In genomic region chr3:197750396-197750831, GRCh38 we compare ENCODE assay signal across 8 cellular contexts. TPM values are rescaled to one million over a fixed set of nuclear protein-coding genes. Genes with fewer than 3 reads are reported as not detected.
DNase-seq lines count a peak whose midpoint lies in the region; ATAC-seq and TF ChIP-seq lines count a peak whose summit lies in the region.

No MANE protein-coding gene starts in this region.

- H3K36me3 Mint-ChIP-seq in Caco-2 (ENCODE audit: insufficient read depth, unreplicated experiment): no peaks in the 10 kb centered on the region

- H3K9me3 ChIP-seq in Caco-2 (no peaks in the 10 kb centered on the region), HUES64 (ENCODE audit: insufficient read depth, low read depth, low read length) (no peaks in the 10 kb centered on the region), heart left ventricle (no peaks in the 10 kb centered on the region), parathyroid adenoma (ENCODE audit: control insufficient read depth, low read length) (no peaks in the 10 kb centered on the region)

- H3K4me1 ChIP-seq in Caco-2 (peaks cover 13% of the 10 kb centered on the region), HUES64 (ENCODE audit: insufficient read depth, low read length) (no peaks in the 10 kb centered on the region; the same call in 1 of the 2 replicates), heart left ventricle (peaks cover 11 to 70% (median 40%) of the 10 kb centered on the region in 12 donors), parathyroid adenoma (no peaks in the 10 kb centered on the region), urinary bladder (ENCODE audit: insufficient read depth) (no peaks in the 10 kb centered on the region)

- H3K9ac ChIP-seq in HUES64 (ENCODE audit: low read depth, low read length): peak overlapping the region; percentile 58
- peak overlapping the region; percentile 22 for H3K9ac ChIP-seq in parathyroid adenoma

- H3K4me3 Mint-ChIP-seq in Caco-2 (ENCODE audit: unreplicated experiment): peak overlapping the region; percentile 91

- H3K27me3 Mint-ChIP-seq in Caco-2 (ENCODE audit: insufficient read depth, unreplicated experiment): no peaks in the 10 kb centered on the region

- WGBS in HUES64: under 1% methylated on average over 43 of the region's 43 CpGs
- WGBS in adipose tissue, 3 donors: 0 to 1% (median 1%) methylated on average over 33 to 43 of the region's 43 CpGs
- WGBS in heart left ventricle, 4 donors: 0 to 1% (median 0%) methylated on average over 38 to 43 of the region's 43 CpGs
- WGBS in urinary bladder: under 1% methylated on average over 43 of the region's 43 CpGs

- intact Hi-C loops in Caco-2 (cut with micrococcal nuclease; ENCODE audit: unreplicated experiment) (no loop called here), heart left ventricle (cut with DNase I) (loop anchor here in 4 of 10 donors (2.0 to 5.0 kb wide), 3 partner anchors 37 to 40 kb away; partner anchors contain the start of gene LRCH3 (in 2 of the 4))

- peak overlapping the region; percentile 92 for H2AFZ ChIP-seq in parathyroid adenoma

- peak overlapping the region; percentile 49 for H3K27ac Mint-ChIP-seq in Caco-2 (ENCODE audit: unreplicated experiment)

- TF ChIP-seq POLR2A in heart left ventricle (IDR thresholded peaks at IDR 0.05): no peak

- H3K79me2 ChIP-seq in parathyroid adenoma: peaks cover 18% of the 10 kb centered on the region

- no peak for TF ChIP-seq CTCF in Caco-2 (IDR thresholded peaks at IDR 0.05; ENCODE audit: insufficient read depth in 1 of 2, low read depth in 1 of 2, low read length in 1 of 2, severe bottlenecking in 1 of 2, unreplicated experiment in 1 of 2)
- peak in 3 of 12 donors; percentile 8 to 29 (median 22) for TF ChIP-seq CTCF in heart left ventricle (IDR thresholded peaks at IDR 0.05)
- TF ChIP-seq CTCF in parathyroid adenoma (IDR thresholded peaks at IDR 0.05): no peak

- ATAC-seq in GM21367 (IDR thresholded peaks at IDR 0.05; ENCODE audit: unreplicated experiment) (peak; percentile 41), SK-N-SH treated with all-trans-retinoic acid at 6 μM for 48 hours (peak; percentile 77), heart left ventricle (peak; percentile 57 to 71 (median 68))

- peak; percentile 43 to 53 for DNase-seq in Caco-2
- peak; percentile 59 to 87 (median 73) for DNase-seq in heart left ventricle

- H3K4me3 ChIP-seq in Caco-2 (ENCODE audit: low read depth, low read length) (peak overlapping the region; percentile 85), HUES64 (ENCODE audit: low read length) (peak overlapping the region; percentile 70), heart left ventricle (peak overlapping the region; percentile 68 to 98 (median 86)), parathyroid adenoma (ENCODE audit: low read depth, low read length) (peak overlapping the region; percentile 86), urinary bladder (ENCODE audit: low read depth, low read length) (peak overlapping the region; percentile 87)

- H3K4me1 Mint-ChIP-seq in Caco-2 (ENCODE audit: low read depth, unreplicated experiment): peaks cover 6% of the 10 kb centered on the region

- no peaks in the 10 kb centered on the region for H3K36me3 ChIP-seq in Caco-2 (ENCODE audit: control insufficient read depth, insufficient read depth, low read length)
- no peaks in the 10 kb centered on the region for H3K36me3 ChIP-seq in HUES64 (ENCODE audit: insufficient read depth, low read length)
- H3K36me3 ChIP-seq in heart left ventricle: no peaks in the 10 kb centered on the region
- H3K36me3 ChIP-seq in parathyroid adenoma (ENCODE audit: control insufficient read depth, insufficient read depth, low read length): no peaks in the 10 kb centered on the region
- H3K36me3 ChIP-seq in urinary bladder (ENCODE audit: insufficient read depth): no peaks in the 10 kb centered on the region

- POLR2A ChIA-PET in Caco-2 (lab: Charles Lee): no interaction called here

- no peak overlapping the region for H3K27ac ChIP-seq in HUES64 (ENCODE audit: low read depth, low read length)
- H3K27ac ChIP-seq in adipose tissue (ENCODE audit: low read depth, low read length): peak overlapping the region; percentile 93
- H3K27ac ChIP-seq in heart left ventricle: peak overlapping the region; percentile 95 to 99 (median 96)
- peak overlapping the region; percentile 91 for H3K27ac ChIP-seq in parathyroid adenoma
- peak overlapping the region; percentile 87 for H3K27ac ChIP-seq in urinary bladder (ENCODE audit: low read depth)

- H3K27me3 ChIP-seq in Caco-2 (replicated peaks; ENCODE audit: control insufficient read depth, insufficient read depth, low read length): no peaks in the 10 kb centered on the region
- H3K27me3 ChIP-seq in HUES64 (ENCODE audit: insufficient read depth, low read length): peaks cover 50% of the 10 kb centered on the region
- H3K27me3 ChIP-seq in heart left ventricle: no peaks in the 10 kb centered on the region
- no peaks in the 10 kb centered on the region for H3K27me3 ChIP-seq in parathyroid adenoma (ENCODE audit: control insufficient read depth, insufficient read depth, low read length)

- BruUV-seq in Caco-2 (replicated peaks; lab: Mats Ljungman, UMichigan): no TSS peak

- CTCF ChIA-PET in Caco-2 (lab: Charles Lee): interaction anchor here (0.6 to 0.7 kb wide), 3 partner anchors 38 to 1695 kb away, joined by 3 to 8 read pairs (median 4); no protein-coding TSS in a partner anchor

- H3K9me3 Mint-ChIP-seq in Caco-2 (ENCODE audit: unreplicated experiment): no peaks in the 10 kb centered on the region

- peak overlapping the region; percentile 99 for H3K4me2 ChIP-seq in parathyroid adenoma (ENCODE audit: low read length)

TF ChIP-seq in SK-N-SH treated with all-trans-retinoic acid at 6 μM for 48 hours, 23 proteins besides CTCF, POLR2A, EP300 and RAD21 (continues in another document):
- TF ChIP-seq PPARA (CRISPR knock-in tag; IDR thresholded peaks at IDR 0.05; ENCODE audit: borderline replicate concordance) (no peak), CREB5 (CRISPR knock-in tag; IDR thresholded peaks at IDR 0.05; ENCODE audit: low read depth) (no peak), GLIS3 (CRISPR knock-in tag; IDR thresholded peaks at IDR 0.05) (no peak), ARNTL (CRISPR knock-in tag; IDR thresholded peaks at IDR 0.05; ENCODE audit: borderline replicate concordance, low read depth) (no peak), ZC3H10 (CRISPR knock-in tag; IDR thresholded peaks at IDR 0.05) (no peak), CSDC2 (CRISPR knock-in tag; IDR thresholded peaks at IDR 0.05) (no peak), CSRNP3 (CRISPR knock-in tag; IDR thresholded peaks at IDR 0.05) (no peak), ZNF70 (CRISPR knock-in tag; IDR thresholded peaks at IDR 0.05) (no peak)

RNA-seq across cellular contexts. Expression of gene FYTTD1, which starts 0.7 kb away (rescaled TPM):
- 39.5 and 41.6 TPM in 2 replicates for total RNA-seq in Caco-2 (2022)
- 12.8 TPM for polyA plus RNA-seq in HUES64 (2013, experiment 1 of 2)
- 22.6 TPM for polyA plus RNA-seq in HUES64 (2013, experiment 2 of 2)
- 10 to 100 TPM; 14.0 to 31.7 (median 20.2) TPM for polyA plus RNA-seq in adipose tissue
- 10 to 100 TPM; 49.1 to 93.6 (median 76.3) TPM for total RNA-seq in heart left ventricle
- 10 to 100 TPM; 19.0 to 44.9 TPM for polyA plus RNA-seq in heart left ventricle
- total RNA-seq in urinary bladder: 56.4 TPM
- 36.5 TPM for polyA plus RNA-seq in urinary bladder

RNA-seq across cellular contexts. Expression of gene RUBCN, which starts 13.7 kb away (rescaled TPM):
- total RNA-seq in Caco-2 (2022) (10.6 and 14.5 TPM in 2 replicates), heart left ventricle (10 to 100 TPM; 22.9 to 53.4 (median 36.9) TPM), urinary bladder (7.9 TPM)
- 7.9 TPM for polyA plus RNA-seq in HUES64 (2013, experiment 1 of 2)
- polyA plus RNA-seq in HUES64 (2013, experiment 2 of 2): 8.5 TPM
- polyA plus RNA-seq in adipose tissue (1 to 10 TPM; 6.6 to 8.9 (median 7.8) TPM), heart left ventricle (10 to 100 TPM; 14.9 to 38.5 TPM), urinary bladder (14.6 TPM)

RNA-seq across cellular contexts. Expression of gene LRCH3, which starts 40.6 kb away (rescaled TPM):
- total RNA-seq in Caco-2 (2022): 38.7 and 51.8 TPM in 2 replicates
- polyA plus RNA-seq in HUES64 (2013, experiment 1 of 2): 21.2 TPM
- polyA plus RNA-seq in HUES64 (2013, experiment 2 of 2): 29.6 TPM
- 10 to 100 TPM in 2 of 3 donors, 1 to 10 TPM in 1; 7.2 to 16.5 (median 10.5) TPM for polyA plus RNA-seq in adipose tissue
- total RNA-seq in heart left ventricle: 10 to 100 TPM; 17.9 to 40.3 (median 28.6) TPM
- polyA plus RNA-seq in heart left ventricle: 10 to 100 TPM; 11.1 to 12.6 TPM
- total RNA-seq in urinary bladder: 138 TPM
- 21.1 TPM for polyA plus RNA-seq in urinary bladder
